1 cellular context compared by ENCODE assay signal in the genomic region with DNA sequence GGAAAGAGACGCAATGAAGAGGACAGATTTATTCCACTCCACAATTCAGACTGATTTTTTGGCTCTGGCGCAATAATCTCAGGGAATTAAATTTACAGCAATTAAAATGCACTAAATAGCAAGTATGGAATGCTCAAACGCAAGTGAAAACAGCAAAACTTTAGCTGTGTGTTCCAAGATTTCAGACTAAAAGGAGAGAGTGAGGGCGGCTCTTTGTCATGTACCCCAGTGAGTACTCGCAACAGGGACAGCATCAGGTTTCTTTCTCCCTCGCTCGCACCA.
TF ChIP-seq lines count a peak whose summit lies in the region.

No MANE protein-coding gene starts in this region.

TF ChIP-seq in GM23338, 12 proteins besides CTCF, POLR2A, EP300 and RAD21 (continued from another document):
- TF ChIP-seq, protein P1, sequence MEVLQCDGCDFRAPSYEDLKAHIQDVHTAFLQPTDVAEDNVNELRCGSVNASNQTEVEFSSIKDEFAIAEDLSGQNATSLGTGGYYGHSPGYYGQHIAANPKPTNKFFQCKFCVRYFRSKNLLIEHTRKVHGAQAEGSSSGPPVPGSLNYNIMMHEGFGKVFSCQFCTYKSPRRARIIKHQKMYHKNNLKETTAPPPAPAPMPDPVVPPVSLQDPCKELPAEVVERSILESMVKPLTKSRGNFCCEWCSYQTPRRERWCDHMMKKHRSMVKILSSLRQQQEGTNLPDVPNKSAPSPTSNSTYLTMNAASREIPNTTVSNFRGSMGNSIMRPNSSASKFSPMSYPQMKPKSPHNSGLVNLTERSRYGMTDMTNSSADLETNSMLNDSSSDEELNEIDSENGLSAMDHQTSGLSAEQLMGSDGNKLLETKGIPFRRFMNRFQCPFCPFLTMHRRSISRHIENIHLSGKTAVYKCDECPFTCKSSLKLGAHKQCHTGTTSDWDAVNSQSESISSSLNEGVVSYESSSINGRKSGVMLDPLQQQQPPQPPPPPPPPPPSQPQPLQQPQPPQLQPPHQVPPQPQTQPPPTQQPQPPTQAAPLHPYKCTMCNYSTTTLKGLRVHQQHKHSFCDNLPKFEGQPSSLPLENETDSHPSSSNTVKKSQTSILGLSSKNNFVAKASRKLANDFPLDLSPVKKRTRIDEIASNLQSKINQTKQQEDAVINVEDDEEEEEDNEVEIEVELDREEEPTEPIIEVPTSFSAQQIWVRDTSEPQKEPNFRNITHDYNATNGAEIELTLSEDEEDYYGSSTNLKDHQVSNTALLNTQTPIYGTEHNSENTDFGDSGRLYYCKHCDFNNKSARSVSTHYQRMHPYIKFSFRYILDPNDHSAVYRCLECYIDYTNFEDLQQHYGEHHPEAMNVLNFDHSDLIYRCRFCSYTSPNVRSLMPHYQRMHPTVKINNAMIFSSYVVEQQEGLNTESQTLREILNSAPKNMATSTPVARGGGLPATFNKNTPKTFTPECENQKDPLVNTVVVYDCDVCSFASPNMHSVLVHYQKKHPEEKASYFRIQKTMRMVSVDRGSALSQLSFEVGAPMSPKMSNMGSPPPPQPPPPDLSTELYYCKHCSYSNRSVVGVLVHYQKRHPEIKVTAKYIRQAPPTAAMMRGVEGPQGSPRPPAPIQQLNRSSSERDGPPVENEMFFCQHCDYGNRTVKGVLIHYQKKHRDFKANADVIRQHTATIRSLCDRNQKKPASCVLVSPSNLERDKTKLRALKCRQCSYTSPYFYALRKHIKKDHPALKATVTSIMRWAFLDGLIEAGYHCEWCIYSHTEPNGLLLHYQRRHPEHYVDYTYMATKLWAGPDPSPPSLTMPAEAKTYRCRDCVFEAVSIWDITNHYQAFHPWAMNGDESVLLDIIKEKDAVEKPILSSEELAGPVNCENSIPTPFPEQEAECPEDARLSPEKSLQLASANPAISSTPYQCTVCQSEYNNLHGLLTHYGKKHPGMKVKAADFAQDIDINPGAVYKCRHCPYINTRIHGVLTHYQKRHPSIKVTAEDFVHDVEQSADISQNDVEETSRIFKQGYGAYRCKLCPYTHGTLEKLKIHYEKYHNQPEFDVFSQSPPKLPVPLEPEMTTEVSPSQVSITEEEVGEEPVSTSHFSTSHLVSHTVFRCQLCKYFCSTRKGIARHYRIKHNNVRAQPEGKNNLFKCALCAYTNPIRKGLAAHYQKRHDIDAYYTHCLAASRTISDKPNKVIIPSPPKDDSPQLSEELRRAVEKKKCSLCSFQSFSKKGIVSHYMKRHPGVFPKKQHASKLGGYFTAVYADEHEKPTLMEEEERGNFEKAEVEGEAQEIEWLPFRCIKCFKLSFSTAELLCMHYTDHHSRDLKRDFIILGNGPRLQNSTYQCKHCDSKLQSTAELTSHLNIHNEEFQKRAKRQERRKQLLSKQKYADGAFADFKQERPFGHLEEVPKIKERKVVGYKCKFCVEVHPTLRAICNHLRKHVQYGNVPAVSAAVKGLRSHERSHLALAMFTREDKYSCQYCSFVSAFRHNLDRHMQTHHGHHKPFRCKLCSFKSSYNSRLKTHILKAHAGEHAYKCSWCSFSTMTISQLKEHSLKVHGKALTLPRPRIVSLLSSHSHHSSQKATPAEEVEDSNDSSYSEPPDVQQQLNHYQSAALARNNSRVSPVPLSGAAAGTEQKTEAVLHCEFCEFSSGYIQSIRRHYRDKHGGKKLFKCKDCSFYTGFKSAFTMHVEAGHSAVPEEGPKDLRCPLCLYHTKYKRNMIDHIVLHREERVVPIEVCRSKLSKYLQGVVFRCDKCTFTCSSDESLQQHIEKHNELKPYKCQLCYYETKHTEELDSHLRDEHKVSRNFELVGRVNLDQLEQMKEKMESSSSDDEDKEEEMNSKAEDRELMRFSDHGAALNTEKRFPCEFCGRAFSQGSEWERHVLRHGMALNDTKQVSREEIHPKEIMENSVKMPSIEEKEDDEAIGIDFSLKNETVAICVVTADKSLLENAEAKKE (CRISPR knock-in tag; IDR thresholded peaks at IDR 0.05): no peak
- TF ChIP-seq CREB1 (CRISPR knock-in tag; IDR thresholded peaks at IDR 0.05; ENCODE audit: low read depth): no peak
